ENCODE assay signal across 1 cellular context in genomic region chr1:44249543-44249942, GRCh38.
TF ChIP-seq lines count a peak whose summit lies in the region.

No MANE protein-coding gene starts in this region.

TF ChIP-seq in K562, 482 proteins besides CTCF, POLR2A, EP300 and RAD21 (continued from another document):
- TF ChIP-seq ZBTB33 (CRISPR knock-in tag; IDR thresholded peaks at IDR 0.05): peak; percentile 81
- no peak for TF ChIP-seq FIP1L1 (IDR thresholded peaks at IDR 0.05; ENCODE audit: low read depth, low read length, poor library complexity, severe bottlenecking)
TF ChIP-seq in K562: peak in this region for 2.
